Comparison of ENCODE assay signal across 2 cellular contexts in the genomic region with DNA sequence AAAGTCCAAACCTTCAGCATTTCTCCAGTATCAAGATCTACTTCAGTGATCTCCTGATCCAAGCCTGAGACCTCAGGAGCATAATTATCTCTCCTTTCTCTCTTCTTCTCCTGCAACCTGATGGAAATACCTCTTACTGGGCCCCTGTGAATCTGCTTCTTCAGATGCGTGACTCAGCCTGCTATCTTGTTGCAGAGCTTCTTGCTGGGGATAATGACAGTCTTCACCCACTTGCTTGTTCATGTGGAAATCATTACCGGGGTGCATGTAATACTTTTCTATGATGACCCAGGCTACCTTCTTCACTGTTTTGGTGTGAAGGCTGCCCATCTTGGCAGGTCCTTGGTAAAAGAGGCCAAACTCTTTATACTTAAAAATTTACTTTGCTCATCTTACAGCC.
TF ChIP-seq lines count a peak whose summit lies in the region.

No MANE protein-coding gene starts in this region.

TF ChIP-seq in SK-N-SH treated with all-trans-retinoic acid at 6 μM for 48 hours, 23 proteins besides CTCF, POLR2A, EP300 and RAD21 (continued from another document):
- TF ChIP-seq, protein P1, sequence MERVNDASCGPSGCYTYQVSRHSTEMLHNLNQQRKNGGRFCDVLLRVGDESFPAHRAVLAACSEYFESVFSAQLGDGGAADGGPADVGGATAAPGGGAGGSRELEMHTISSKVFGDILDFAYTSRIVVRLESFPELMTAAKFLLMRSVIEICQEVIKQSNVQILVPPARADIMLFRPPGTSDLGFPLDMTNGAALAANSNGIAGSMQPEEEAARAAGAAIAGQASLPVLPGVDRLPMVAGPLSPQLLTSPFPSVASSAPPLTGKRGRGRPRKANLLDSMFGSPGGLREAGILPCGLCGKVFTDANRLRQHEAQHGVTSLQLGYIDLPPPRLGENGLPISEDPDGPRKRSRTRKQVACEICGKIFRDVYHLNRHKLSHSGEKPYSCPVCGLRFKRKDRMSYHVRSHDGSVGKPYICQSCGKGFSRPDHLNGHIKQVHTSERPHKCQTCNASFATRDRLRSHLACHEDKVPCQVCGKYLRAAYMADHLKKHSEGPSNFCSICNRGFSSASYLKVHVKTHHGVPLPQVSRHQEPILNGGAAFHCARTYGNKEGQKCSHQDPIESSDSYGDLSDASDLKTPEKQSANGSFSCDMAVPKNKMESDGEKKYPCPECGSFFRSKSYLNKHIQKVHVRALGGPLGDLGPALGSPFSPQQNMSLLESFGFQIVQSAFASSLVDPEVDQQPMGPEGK (CRISPR knock-in tag; IDR thresholded peaks at IDR 0.05; ENCODE audit: borderline replicate concordance) = no peak
- TF ChIP-seq POU6F1 (CRISPR knock-in tag; IDR thresholded peaks at IDR 0.05; ENCODE audit: borderline replicate concordance, low read depth) (no peak), TOX (CRISPR knock-in tag; IDR thresholded peaks at IDR 0.05; ENCODE audit: borderline replicate concordance) (no peak), ZNF8 (CRISPR knock-in tag; IDR thresholded peaks at IDR 0.05) (no peak), RARB (CRISPR knock-in tag; IDR thresholded peaks at IDR 0.05) (no peak), ZFP30 (CRISPR knock-in tag; IDR thresholded peaks at IDR 0.05) (no peak), ZNF70 (CRISPR knock-in tag; IDR thresholded peaks at IDR 0.05) (no peak), ZNF565 (CRISPR knock-in tag; conservative IDR thresholded peaks at IDR 0.05; ENCODE audit: low read depth) (no peak)
- TF ChIP-seq, protein P2, sequence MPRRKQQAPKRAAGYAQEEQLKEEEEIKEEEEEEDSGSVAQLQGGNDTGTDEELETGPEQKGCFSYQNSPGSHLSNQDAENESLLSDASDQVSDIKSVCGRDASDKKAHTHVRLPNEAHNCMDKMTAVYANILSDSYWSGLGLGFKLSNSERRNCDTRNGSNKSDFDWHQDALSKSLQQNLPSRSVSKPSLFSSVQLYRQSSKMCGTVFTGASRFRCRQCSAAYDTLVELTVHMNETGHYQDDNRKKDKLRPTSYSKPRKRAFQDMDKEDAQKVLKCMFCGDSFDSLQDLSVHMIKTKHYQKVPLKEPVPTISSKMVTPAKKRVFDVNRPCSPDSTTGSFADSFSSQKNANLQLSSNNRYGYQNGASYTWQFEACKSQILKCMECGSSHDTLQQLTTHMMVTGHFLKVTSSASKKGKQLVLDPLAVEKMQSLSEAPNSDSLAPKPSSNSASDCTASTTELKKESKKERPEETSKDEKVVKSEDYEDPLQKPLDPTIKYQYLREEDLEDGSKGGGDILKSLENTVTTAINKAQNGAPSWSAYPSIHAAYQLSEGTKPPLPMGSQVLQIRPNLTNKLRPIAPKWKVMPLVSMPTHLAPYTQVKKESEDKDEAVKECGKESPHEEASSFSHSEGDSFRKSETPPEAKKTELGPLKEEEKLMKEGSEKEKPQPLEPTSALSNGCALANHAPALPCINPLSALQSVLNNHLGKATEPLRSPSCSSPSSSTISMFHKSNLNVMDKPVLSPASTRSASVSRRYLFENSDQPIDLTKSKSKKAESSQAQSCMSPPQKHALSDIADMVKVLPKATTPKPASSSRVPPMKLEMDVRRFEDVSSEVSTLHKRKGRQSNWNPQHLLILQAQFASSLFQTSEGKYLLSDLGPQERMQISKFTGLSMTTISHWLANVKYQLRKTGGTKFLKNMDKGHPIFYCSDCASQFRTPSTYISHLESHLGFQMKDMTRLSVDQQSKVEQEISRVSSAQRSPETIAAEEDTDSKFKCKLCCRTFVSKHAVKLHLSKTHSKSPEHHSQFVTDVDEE (CRISPR knock-in tag; IDR thresholded peaks at IDR 0.05) = no peak

TF ChIP-seq in SK-N-SH, 30 proteins besides CTCF, POLR2A, EP300 and RAD21 (continued from another document):
- TF ChIP-seq, protein P3, sequence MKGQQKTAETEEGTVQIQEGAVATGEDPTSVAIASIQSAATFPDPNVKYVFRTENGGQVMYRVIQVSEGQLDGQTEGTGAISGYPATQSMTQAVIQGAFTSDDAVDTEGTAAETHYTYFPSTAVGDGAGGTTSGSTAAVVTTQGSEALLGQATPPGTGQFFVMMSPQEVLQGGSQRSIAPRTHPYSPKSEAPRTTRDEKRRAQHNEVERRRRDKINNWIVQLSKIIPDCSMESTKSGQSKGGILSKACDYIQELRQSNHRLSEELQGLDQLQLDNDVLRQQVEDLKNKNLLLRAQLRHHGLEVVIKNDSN (IDR thresholded peaks at IDR 0.05; ENCODE audit: borderline replicate concordance, low read depth) = no peak
- TF ChIP-seq, protein P4, sequence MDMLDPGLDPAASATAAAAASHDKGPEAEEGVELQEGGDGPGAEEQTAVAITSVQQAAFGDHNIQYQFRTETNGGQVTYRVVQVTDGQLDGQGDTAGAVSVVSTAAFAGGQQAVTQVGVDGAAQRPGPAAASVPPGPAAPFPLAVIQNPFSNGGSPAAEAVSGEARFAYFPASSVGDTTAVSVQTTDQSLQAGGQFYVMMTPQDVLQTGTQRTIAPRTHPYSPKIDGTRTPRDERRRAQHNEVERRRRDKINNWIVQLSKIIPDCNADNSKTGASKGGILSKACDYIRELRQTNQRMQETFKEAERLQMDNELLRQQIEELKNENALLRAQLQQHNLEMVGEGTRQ (IDR thresholded peaks at IDR 0.05; ENCODE audit: borderline replicate concordance, low read depth, low read length) = no peak
- TF ChIP-seq MAX (IDR thresholded peaks at IDR 0.05; ENCODE audit: low read depth) (no peak), MEF2A (IDR thresholded peaks at IDR 0.05; ENCODE audit: borderline replicate concordance, low read depth) (no peak), EZH2phosphoT487 (IDR thresholded peaks at IDR 0.05; ENCODE audit: borderline replicate concordance, low read depth) (no peak), FOXJ3 (CRISPR knock-in tag; IDR thresholded peaks at IDR 0.05) (no peak), RFX5 (IDR thresholded peaks at IDR 0.05; ENCODE audit: low read length) (no peak)
- TF ChIP-seq, protein P5, sequence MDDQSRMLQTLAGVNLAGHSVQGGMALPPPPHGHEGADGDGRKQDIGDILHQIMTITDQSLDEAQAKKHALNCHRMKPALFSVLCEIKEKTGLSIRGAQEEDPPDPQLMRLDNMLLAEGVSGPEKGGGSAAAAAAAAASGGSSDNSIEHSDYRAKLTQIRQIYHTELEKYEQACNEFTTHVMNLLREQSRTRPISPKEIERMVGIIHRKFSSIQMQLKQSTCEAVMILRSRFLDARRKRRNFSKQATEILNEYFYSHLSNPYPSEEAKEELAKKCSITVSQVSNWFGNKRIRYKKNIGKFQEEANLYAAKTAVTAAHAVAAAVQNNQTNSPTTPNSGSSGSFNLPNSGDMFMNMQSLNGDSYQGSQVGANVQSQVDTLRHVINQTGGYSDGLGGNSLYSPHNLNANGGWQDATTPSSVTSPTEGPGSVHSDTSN (IDR thresholded peaks at IDR 0.05) = no peak
TF ChIP-seq in SK-N-SH: peak in this region for 0.
